Comparison of ENCODE assay signal across 20 cellular contexts in genomic region chr13:111228262-111229144, GRCh38.
DNase-seq lines count a peak whose midpoint lies in the region; ATAC-seq, FAIRE-seq and TF ChIP-seq lines count a peak whose summit lies in the region.
"Had no signal": no experiment of that assay in that cellular context is flagged by ENCODE, and none has a peak within 500 bp of the region (broad histone marks: within the 10 kb centered on the region; RNA-seq: fewer than 3 reads in every experiment).

No MANE protein-coding gene starts in this region.

- H3K9me3 ChIP-seq in kidney (ENCODE audit: control insufficient read depth in 1 of 2, low read length in 2 of 2), result no peaks in the 10 kb centered on the region
- H3K9me3 ChIP-seq: neutrophil, SK-N-SH, uterus had no signal

- H3K36me3 ChIP-seq in GM23338 (ENCODE audit: insufficient read depth), result peaks cover 2% of the 10 kb centered on the region; the same call in 1 of the 2 replicates
- peaks cover 3 to 4% of the 10 kb centered on the region in 2 donors for H3K36me3 ChIP-seq in kidney (ENCODE audit: control insufficient read depth in 1 of 2, insufficient read depth in 2 of 2, low read length in 2 of 2)
- H3K36me3 ChIP-seq: uterus had no signal

- H3K4me2 ChIP-seq in GM23338, result no peak overlapping the region
- H3K4me2 ChIP-seq: SK-N-SH, smooth muscle cell had no signal

- no peaks in the 10 kb centered on the region for H3K4me1 ChIP-seq in GM23338 (ENCODE audit: insufficient read depth)
- H3K4me1 ChIP-seq in kidney (ENCODE audit: control insufficient read depth in 1 of 2, insufficient read depth in 1 of 2, low read depth in 1 of 2, low read length in 2 of 2), result peaks cover 7 to 14% of the 10 kb centered on the region in 2 donors

- H3K9me2 ChIP-seq in GM23338 (ENCODE audit: insufficient read depth), result no peaks in the 10 kb centered on the region
- H3K9me2 ChIP-seq: SK-N-SH had no signal

- H3K36me3 Mint-ChIP-seq in GM23338 (ENCODE audit: low read depth), result peaks cover 16% of the 10 kb centered on the region; the same call in 1 of the 3 replicates

- peak overlapping the region; percentile 25; the same call in 1 of the 2 replicates for H3K27ac Mint-ChIP-seq in GM23338
- H3K27ac Mint-ChIP-seq: activated CD4-positive, alpha-beta memory T cell treated with anti-CD3 and anti-CD28 coated beads for 36 hours; activated T-cell treated with anti-CD3 and anti-CD28 coated beads, Interleukin-2, amount 50 U/mL, for 72 hours; stimulated activated naive B cell treated with anti-CD40 and anti-IgM and Interleukin-4, amounts not matched to agents 10 μg/mL and 1 μg/mL and 100 μg/mL, for 72 hours had no signal

- peaks cover 34% of the 10 kb centered on the region for H3K4me1 Mint-ChIP-seq in GM23338

- H3F3A ChIP-seq in GM23338 (replicated peaks; ENCODE audit: low read depth), result no peaks in the 10 kb centered on the region

- intact Hi-C loops in kidney (cut with DNase I), result loop anchor here (10.0 kb wide), 1 partner anchor 154 kb away; no protein-coding TSS in a partner anchor

- H3K27me3 Mint-ChIP-seq in GM23338 (ENCODE audit: insufficient read depth, low read depth, poor library complexity), result peaks cover 2% of the 10 kb centered on the region
- H3K27me3 Mint-ChIP-seq: activated CD4-positive, alpha-beta memory T cell treated with anti-CD3 and anti-CD28 coated beads for 36 hours; stimulated activated naive B cell treated with anti-CD40 and anti-IgM and Interleukin-4, amounts not matched to agents 10 μg/mL and 1 μg/mL and 100 μg/mL, for 72 hours had no signal

- peaks cover 29% of the 10 kb centered on the region for H4K20me1 ChIP-seq in GM23338 (replicated peaks; ENCODE audit: insufficient read depth)

- H2AFZ ChIP-seq in GM23338, result no peak overlapping the region

- DNase-seq in GM23338 (ENCODE audit: low spot score) (no peak), astrocyte of the hippocampus (ENCODE audit: low read depth, low spot score) (peak; percentile 88), kidney (peak; percentile 81), retinal pigment epithelial cell (ENCODE audit: low read depth) (peak; percentile 25), NCI-H2171 treated with DMSO at 0.1 percent for 48 hours (lab: John Stamatoyannopoulos, UW) (no peak), OCI-M1 (lab: John Stamatoyannopoulos, UW) (no peak)
- DNase-seq: activated CD4-positive, alpha-beta memory T cell treated with anti-CD3 and anti-CD28 coated beads for 36 hours; activated T-cell treated with anti-CD3 and anti-CD28 coated beads, Interleukin-2, amount 50 U/mL, for 72 hours; amygdala; NCI-H1092 treated with DMSO at 0.1 percent for 48 hours; NCI-H226; SK-N-SH; stimulated activated naive B cell treated with anti-CD40 and anti-IgM and Interleukin-4, amounts not matched to agents 10 μg/mL and 1 μg/mL and 100 μg/mL, for 72 hours; uterus had no signal

- no peaks in the 10 kb centered on the region for H3K27me3 ChIP-seq in GM23338 (ENCODE audit: insufficient read depth)
- H3K27me3 ChIP-seq: neutrophil, uterus had no signal

- ATAC-seq in GM23338, result peak; percentile 28; the same call in 2 of the 3 replicates
- ATAC-seq in HG03439 (IDR thresholded peaks at IDR 0.05; ENCODE audit: unreplicated experiment), result no peak
- ATAC-seq in HG02884 (IDR thresholded peaks at IDR 0.05; ENCODE audit: unreplicated experiment), result no peak
- ATAC-seq: activated T-cell treated with anti-CD3 and anti-CD28 coated beads, Interleukin-2, amount 50 U/mL, for 72 hours; stimulated activated naive B cell treated with anti-CD40 and anti-IgM and Interleukin-4, amounts not matched to agents 10 μg/mL and 1 μg/mL and 100 μg/mL, for 72 hours had no signal

- H3K4me3 Mint-ChIP-seq in GM23338, result no peak overlapping the region
- H3K4me3 Mint-ChIP-seq: activated CD4-positive, alpha-beta memory T cell treated with anti-CD3 and anti-CD28 coated beads for 36 hours; activated T-cell treated with anti-CD3 and anti-CD28 coated beads, Interleukin-2, amount 50 U/mL, for 72 hours; stimulated activated naive B cell treated with anti-CD40 and anti-IgM and Interleukin-4, amounts not matched to agents 10 μg/mL and 1 μg/mL and 100 μg/mL, for 72 hours had no signal

- no peak for FAIRE-seq in kidney (lab: Jason Lieb, UNC)
- FAIRE-seq: TTC549 had no signal

- H3K79me2 ChIP-seq in GM23338 (replicated peaks; ENCODE audit: insufficient read depth), result peaks cover 95% of the 10 kb centered on the region

- no peaks in the 10 kb centered on the region for H3K9me3 Mint-ChIP-seq in GM23338
- H3K9me3 Mint-ChIP-seq: activated CD4-positive, alpha-beta memory T cell treated with anti-CD3 and anti-CD28 coated beads for 36 hours; activated T-cell treated with anti-CD3 and anti-CD28 coated beads, Interleukin-2, amount 50 U/mL, for 72 hours; stimulated activated naive B cell treated with anti-CD40 and anti-IgM and Interleukin-4, amounts not matched to agents 10 μg/mL and 1 μg/mL and 100 μg/mL, for 72 hours had no signal

- H3K4me3 ChIP-seq in GM23338 (no peak overlapping the region), kidney (ENCODE audit: low read length in 2 of 2) (peak overlapping the region in 1 of 2 donors; percentile 13), retinal pigment epithelial cell (ENCODE audit: low read length) (no peak overlapping the region)
- H3K4me3 ChIP-seq: lung, smooth muscle cell, uterus had no signal

- TF ChIP-seq CTCF in GM23338 (conservative IDR thresholded peaks at IDR 0.05; ENCODE audit: low read depth in 2 of 2), result no peak
- no peak for TF ChIP-seq CTCF in kidney (IDR thresholded peaks at IDR 0.05; ENCODE audit: borderline replicate concordance, extremely low read depth, insufficient read depth)
- no peak for TF ChIP-seq CTCF in retinal pigment epithelial cell (conservative IDR thresholded peaks at IDR 0.05; ENCODE audit: low read depth, low read length)

- no peak overlapping the region for H3K9ac ChIP-seq in kidney (ENCODE audit: low read length in 2 of 2)
- H3K9ac ChIP-seq: SK-N-SH had no signal

- H3K27ac ChIP-seq in GM23338 (ENCODE audit: low read depth), result 0 out of 2 replicates have a peak overlapping the region, but pooled peaks have one; percentile 39
- H3K27ac ChIP-seq in kidney (ENCODE audit: low read depth in 2 of 2, low read length in 2 of 2), result peak overlapping the region; percentile 38 to 59
- H3K27ac ChIP-seq: neutrophil, uterus had no signal

TF ChIP-seq in GM23338, 12 proteins besides CTCF, POLR2A, EP300 and RAD21 (continues in another document):
- TF ChIP-seq STAT1 (IDR thresholded peaks at IDR 0.05; ENCODE audit: unreplicated experiment) (no peak), ZNF114 (CRISPR knock-in tag; IDR thresholded peaks at IDR 0.05) (no peak), ZNF462 (CRISPR knock-in tag; IDR thresholded peaks at IDR 0.05) (no peak)

Comparison
In these comparisons a context has a peak if more than half of its experiments do, and no peak if none do; other contexts are left out.
1. DNase-seq: peak in astrocyte of the hippocampus (single experiment), kidney (single experiment) and retinal pigment epithelial cell (single experiment); none in GM23338 (single experiment), NCI-H2171 treated with DMSO at 0.1 percent for 48 hours (single experiment) and OCI-M1 (single experiment).